13 cellular contexts compared by ENCODE assay signal in the genomic region with DNA sequence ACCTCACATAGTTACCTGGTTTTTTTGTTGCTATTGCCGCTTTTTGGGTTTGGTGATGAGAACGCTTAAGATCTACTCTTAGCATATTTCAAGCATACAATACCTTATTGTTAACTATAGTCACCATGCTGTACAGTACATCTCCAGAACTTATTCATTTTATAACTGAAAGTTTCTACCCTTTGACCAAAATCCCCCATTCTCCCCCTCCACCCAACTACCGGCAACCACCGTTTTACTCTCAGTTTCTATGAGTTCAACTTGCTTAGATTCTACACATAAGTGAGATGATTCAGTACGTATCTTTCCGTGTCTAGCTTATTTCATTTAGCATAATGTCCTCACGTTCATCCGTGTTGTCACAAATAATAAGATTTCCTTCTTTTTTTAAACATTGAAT.
A peak's percentile ranks its signal among the peaks of the same experiment; 100 is the strongest.
DNase-seq lines count a peak whose midpoint lies in the region; ATAC-seq and TF ChIP-seq lines count a peak whose summit lies in the region.
"Had no signal": no experiment of that assay in that cellular context is flagged by ENCODE, and none has a peak within 500 bp of the region (broad histone marks: within the 10 kb centered on the region; RNA-seq: fewer than 3 reads in every experiment).

No MANE protein-coding gene starts in this region.

- H3K9me3 ChIP-seq in thyroid gland, result no peaks in the 10 kb centered on the region
- H3K9me3 ChIP-seq: SJSA1 had no signal

- no peak overlapping the region for H3K4me3 ChIP-seq in thyroid gland (replicated peaks in 1 of 3)
- H3K4me3 ChIP-seq: SJSA1 had no signal

- POLR2A ChIA-PET in HEK293T (lab: Yijun Ruan, JAX) (no interaction called here), T-cell (lab: Charles Lee) (no interaction called here)

- 92 to 95% methylated on average over 8 of the region's 8 CpGs for WGBS in thyroid gland, 2 donors

- no peak overlapping the region for H3K27ac Mint-ChIP-seq in T-helper 1 cell treated with Interleukin-12 subunit alpha and Interleukin-12 subunit beta and Interleukin-4 antibody, amounts not matched to agents 30 μg/mL and 1 μg/mL, for 36 hours
- no peak overlapping the region for H3K27ac Mint-ChIP-seq in T-cell
- H3K27ac Mint-ChIP-seq: activated naive CD4-positive, alpha-beta T cell treated with anti-CD3 and anti-CD28 coated beads, Interleukin-2, amount 50 U/mL, for 24 hours had no signal

- no peaks in the 10 kb centered on the region for H3K27me3 ChIP-seq in thyroid gland
- H3K27me3 ChIP-seq: SJSA1 had no signal

- H3K4me1 ChIP-seq in thyroid gland, result no peaks in the 10 kb centered on the region
- H3K4me1 ChIP-seq: SJSA1 had no signal

- DNase-seq in stimulated activated naive CD4-positive, alpha-beta T cell treated with Interleukin-2 at 50 U/mL for 16 hours (lab: John Stamatoyannopoulos, UW), result peak; percentile 48
- DNase-seq in stimulated activated naive CD4-positive, alpha-beta T cell (lab: John Stamatoyannopoulos, UW), result no peak
- DNase-seq in thyroid gland (no peak), HEK293T (ENCODE audit: extremely low spot score) (no peak), superior temporal gyrus (ENCODE audit: extremely low spot score) (no peak), T-cell (no peak)
- DNase-seq: left ventricle myocardium superior, NCI-H1694 had no signal

- CTCF ChIA-PET in HEK293T (lab: Yijun Ruan, JAX) (no interaction called here), T-cell (lab: Charles Lee) (no interaction called here)

- ATAC-seq in HG02852 (IDR thresholded peaks at IDR 0.05; ENCODE audit: unreplicated experiment) (peak; percentile 99), T-cell (replicated peaks in 1 of 4) (no peak)
- ATAC-seq: left ventricle myocardium superior had no signal

- no peak for TF ChIP-seq CTCF in thyroid gland (IDR thresholded peaks at IDR 0.05)

- peak overlapping the region; percentile 10 for H3K4me3 Mint-ChIP-seq in T-helper 1 cell treated with Interleukin-12 subunit alpha and Interleukin-12 subunit beta and Interleukin-4 antibody, amounts not matched to agents 30 μg/mL and 1 μg/mL, for 36 hours
- no peak overlapping the region for H3K4me3 Mint-ChIP-seq in T-cell
- H3K4me3 Mint-ChIP-seq: activated naive CD4-positive, alpha-beta T cell treated with anti-CD3 and anti-CD28 coated beads, Interleukin-2, amount 50 U/mL, for 24 hours had no signal

- TF ChIP-seq POLR2A in thyroid gland (IDR thresholded peaks at IDR 0.05), result no peak

- H3K36me3 Mint-ChIP-seq in T-helper 1 cell treated with Interleukin-12 subunit alpha and Interleukin-12 subunit beta and Interleukin-4 antibody, amounts not matched to agents 30 μg/mL and 1 μg/mL, for 36 hours (ENCODE audit: low read depth), result peaks cover 18% of the 10 kb centered on the region
- peaks cover 6% of the 10 kb centered on the region for H3K36me3 Mint-ChIP-seq in T-cell

- intact Hi-C loops in thyroid gland (cut with DNase I), result no loop called here

- H3K36me3 ChIP-seq in thyroid gland, result no peaks in the 10 kb centered on the region
- H3K36me3 ChIP-seq: SJSA1 had no signal

- peaks cover 48% of the 10 kb centered on the region for H3K9me3 Mint-ChIP-seq in T-helper 1 cell treated with Interleukin-12 subunit alpha and Interleukin-12 subunit beta and Interleukin-4 antibody, amounts not matched to agents 30 μg/mL and 1 μg/mL, for 36 hours
- peaks cover 11 to 29% (median 14%) of the 10 kb centered on the region in 3 donors for H3K9me3 Mint-ChIP-seq in T-cell

- H3K27me3 Mint-ChIP-seq in T-helper 1 cell treated with Interleukin-12 subunit alpha and Interleukin-12 subunit beta and Interleukin-4 antibody, amounts not matched to agents 30 μg/mL and 1 μg/mL, for 36 hours (ENCODE audit: low read depth), result peaks cover 24% of the 10 kb centered on the region
- peaks cover 0 to 3% of the 10 kb centered on the region in 2 donors for H3K27me3 Mint-ChIP-seq in T-cell
- H3K27me3 Mint-ChIP-seq: activated naive CD4-positive, alpha-beta T cell treated with anti-CD3 and anti-CD28 coated beads, Interleukin-2, amount 50 U/mL, for 24 hours had no signal

- H3K27ac ChIP-seq in thyroid gland, result no peak overlapping the region
- H3K27ac ChIP-seq: epithelial cell of prostate, SJSA1 had no signal

- peaks cover 21% of the 10 kb centered on the region for H3K4me1 Mint-ChIP-seq in T-helper 1 cell treated with Interleukin-12 subunit alpha and Interleukin-12 subunit beta and Interleukin-4 antibody, amounts not matched to agents 30 μg/mL and 1 μg/mL, for 36 hours (ENCODE audit: low read depth)
- H3K4me1 Mint-ChIP-seq in T-cell, result peaks cover 0 to 5% (median 0%) of the 10 kb centered on the region in 3 donors

TF ChIP-seq in HEK293T, 16 proteins besides CTCF, POLR2A, EP300 and RAD21:
- no peak for TF ChIP-seq L3MBTL2 (conservative IDR thresholded peaks at IDR 0.05)
- TF ChIP-seq CTBP1 (IDR thresholded peaks at IDR 0.05; ENCODE audit: borderline replicate concordance), result no peak
